Comparison of ENCODE assay signal across 15 cellular contexts in genomic region chr1:110347182-110347893, GRCh38. TPM values are rescaled to one million over a fixed set of nuclear protein-coding genes. Genes with fewer than 3 reads are reported as not detected.
DNase-seq lines count a peak whose midpoint lies in the region; ATAC-seq, FAIRE-seq and TF ChIP-seq lines count a peak whose summit lies in the region.
"Had no signal": no experiment of that assay in that cellular context is flagged by ENCODE, and none has a peak within 500 bp of the region (broad histone marks: within the 10 kb centered on the region; RNA-seq: fewer than 3 reads in every experiment).

No MANE protein-coding gene starts in this region.

- no peak overlapping the region for H3K27ac ChIP-seq in CD4-positive, alpha-beta memory T cell (ENCODE audit: low read depth, low read length)
- H3K27ac ChIP-seq in mesendoderm (ENCODE audit: low read depth, low read length), result no peak overlapping the region
- H3K27ac ChIP-seq: parathyroid adenoma, upper lobe of left lung had no signal

- H3K79me2 ChIP-seq in mesendoderm (ENCODE audit: control insufficient read depth, insufficient read depth, low read length), result peaks cover 72% of the 10 kb centered on the region

- no peaks in the 10 kb centered on the region for H3K27me3 ChIP-seq in CD4-positive, alpha-beta memory T cell (ENCODE audit: insufficient read depth, low read length)
- H3K27me3 ChIP-seq in mesendoderm (ENCODE audit: insufficient read depth, low read length, poor library complexity), result no peaks in the 10 kb centered on the region
- H3K27me3 ChIP-seq: esophagus muscularis mucosa, upper lobe of left lung had no signal

- H3K4me1 ChIP-seq in CD4-positive, alpha-beta memory T cell (ENCODE audit: insufficient read depth, low read length), result peaks cover 90% of the 10 kb centered on the region
- peaks cover 2% of the 10 kb centered on the region for H3K4me1 ChIP-seq in mesendoderm (ENCODE audit: control insufficient read depth, low read depth, low read length)
- H3K4me1 ChIP-seq: parathyroid adenoma had no signal

- peaks cover 15% of the 10 kb centered on the region for H3K36me3 ChIP-seq in CD4-positive, alpha-beta memory T cell (ENCODE audit: insufficient read depth, low read length)
- peaks cover 4% of the 10 kb centered on the region for H3K36me3 ChIP-seq in mesendoderm (ENCODE audit: control insufficient read depth, insufficient read depth, low read length)

- WGBS in mesendoderm (ENCODE audit: extremely low coverage, insufficient coverage, low lambda C conversion rate), result no CpG with 5 or more reads among the region's 14 CpGs

- peaks cover 65 to 95% (median 80%) of the 10 kb centered on the region in 4 donors for H3K4me1 Mint-ChIP-seq in CD4-positive, alpha-beta memory T cell
- peaks cover 66% of the 10 kb centered on the region for H3K4me1 Mint-ChIP-seq in WTC11

- H3K79me1 ChIP-seq in mesendoderm (ENCODE audit: low read length), result peaks cover 11% of the 10 kb centered on the region

- H4K8ac ChIP-seq in mesendoderm (ENCODE audit: low read depth, low read length), result no peak overlapping the region

- no peaks in the 10 kb centered on the region for H3K9me3 ChIP-seq in CD4-positive, alpha-beta memory T cell (ENCODE audit: control insufficient read depth in 1 of 2, low read length in 2 of 2)
- H3K9me3 ChIP-seq: esophagus muscularis mucosa, upper lobe of left lung had no signal

- H3K4me3 ChIP-seq in CD4-positive, alpha-beta memory T cell (ENCODE audit: low read length in 2 of 2), result no peak overlapping the region
- H3K4me3 ChIP-seq in GM12864 (ENCODE audit: low read depth, low read length) (peak overlapping the region; percentile 15; the same call in 1 of the 2 replicates), mesendoderm (ENCODE audit: low read length) (no peak overlapping the region)
- H3K4me3 ChIP-seq: esophagus muscularis mucosa, upper lobe of left lung had no signal

- no peak for TF ChIP-seq POLR2A in H54 (IDR thresholded peaks at IDR 0.05; ENCODE audit: low read depth, low read length)

- H2BK5ac ChIP-seq in mesendoderm (ENCODE audit: low read length), result no peak overlapping the region

- H3K23ac ChIP-seq in mesendoderm (ENCODE audit: low read length), result no peak overlapping the region

- TF ChIP-seq CTCF in GM12864 (IDR thresholded peaks at IDR 0.05; ENCODE audit: low read depth, low read length, missing control alignments) (no peak), WTC11 (IDR thresholded peaks at IDR 0.05) (no peak)

- H3K27me3 Mint-ChIP-seq in CD4-positive, alpha-beta memory T cell, result no peaks in the 10 kb centered on the region
- no peaks in the 10 kb centered on the region for H3K27me3 Mint-ChIP-seq in WTC11 (ENCODE audit: low read depth)

- CTCF ChIA-PET in CD4-positive, alpha-beta memory T cell (lab: Charles Lee; ENCODE audit: partially characterized antibody), result interaction anchor here (2.8 kb wide), 1 partner anchor 8 kb away, joined by 10 read pairs; the partner anchor contains the start of gene RBM15
- CTCF ChIA-PET in WTC11 (lab: Charles Lee), result interaction anchor here (0.9 to 2.5 kb wide), 7 partner anchors 9 to 150 kb away, joined by 3 to 12 read pairs (median 6); partner anchors contain the start of gene RBM15

- H3K4ac ChIP-seq in mesendoderm (ENCODE audit: low read depth, low read length), result no peak overlapping the region

- no peak overlapping the region for H3K4me2 ChIP-seq in mesendoderm (ENCODE audit: low read length)

- DNase-seq in CD4-positive, alpha-beta memory T cell, result no peak
- DNase-seq in GM12864 (ENCODE audit: low read depth) (peak; percentile 18), WTC11 (ENCODE audit: low spot score) (no peak), mesendoderm (peak; percentile 44), H54 (ENCODE audit: insufficient read length, low spot score) (no peak), pons (ENCODE audit: low spot score) (no peak), SHP77 (lab: John Stamatoyannopoulos, UW) (no peak)
- no peak for DNase-seq in stimulated activated naive CD4-positive, alpha-beta T cell (lab: John Stamatoyannopoulos, UW)
- DNase-seq: activated CD8-positive, alpha-beta memory T cell treated with anti-CD3 and anti-CD28 coated beads for 24 hours; DMS79; kidney; upper lobe of left lung had no signal

- H2BK15ac ChIP-seq in mesendoderm (replicated peaks; ENCODE audit: low read depth), result no peak overlapping the region

- intact Hi-C loops in CD4-positive, alpha-beta memory T cell (cut with micrococcal nuclease), result no loop called here

- H3K9ac ChIP-seq in mesendoderm (ENCODE audit: low read length), result no peak overlapping the region
- H3K9ac ChIP-seq: parathyroid adenoma had no signal

- no peak overlapping the region for H2BK120ac ChIP-seq in mesendoderm (ENCODE audit: low read depth, low read length)

- no peak overlapping the region for H2AK5ac ChIP-seq in mesendoderm (ENCODE audit: low read length)

- no peak for FAIRE-seq in H54 (lab: Jason Lieb, UNC)
- FAIRE-seq: kidney had no signal

- no peak; the same call in 1 of the 2 replicates for ATAC-seq in WTC11
- ATAC-seq: SK-N-SH treated with all-trans-retinoic acid at 6 μM for 48 hours had no signal

- H4K5ac ChIP-seq in mesendoderm (ENCODE audit: low read length), result no peak overlapping the region

- no peak overlapping the region for H3K18ac ChIP-seq in mesendoderm (ENCODE audit: low read length)

- H3K36me3 Mint-ChIP-seq in CD4-positive, alpha-beta memory T cell, result peaks cover 45 to 51% of the 10 kb centered on the region in 2 donors
- H3K36me3 Mint-ChIP-seq in WTC11, result peaks cover 39% of the 10 kb centered on the region

- POLR2A ChIA-PET in CD4-positive, alpha-beta memory T cell (lab: Charles Lee; ENCODE audit: partially characterized antibody), result interaction anchor here (4.3 kb wide), 1 partner anchor 8 kb away, joined by 43 read pairs; the partner anchor contains the start of gene RBM15
- POLR2A ChIA-PET in WTC11 (lab: Charles Lee), result interaction anchor here (0.6 kb wide), 1 partner anchor 44 kb away, joined by 4 read pairs; no protein-coding TSS in a partner anchor

- peak overlapping the region in 2 of 7 donors; percentile 1 to 3 for H3K27ac Mint-ChIP-seq in CD4-positive, alpha-beta memory T cell
- peak overlapping the region; percentile 90 for H3K27ac Mint-ChIP-seq in WTC11

- no peaks in the 10 kb centered on the region for H3K9me3 Mint-ChIP-seq in CD4-positive, alpha-beta memory T cell
- no peaks in the 10 kb centered on the region for H3K9me3 Mint-ChIP-seq in WTC11

- H3K56ac ChIP-seq in mesendoderm (ENCODE audit: low read length), result no peak overlapping the region

- H3K4me3 Mint-ChIP-seq in CD4-positive, alpha-beta memory T cell, result peak overlapping the region in 6 of 8 donors; percentile 17 to 59 (median 36)
- peak overlapping the region; percentile 46 for H3K4me3 Mint-ChIP-seq in WTC11

TF ChIP-seq in WTC11, 78 proteins besides CTCF, POLR2A, EP300 and RAD21 (continues in another document):
- TF ChIP-seq AFF4 (CRISPR knock-in tag; IDR thresholded peaks at IDR 0.05; ENCODE audit: borderline replicate concordance) (no peak), FOXK1 (CRISPR knock-in tag; IDR thresholded peaks at IDR 0.05) (no peak), ATF1 (CRISPR knock-in tag; IDR thresholded peaks at IDR 0.05) (no peak), ZBTB43 (CRISPR knock-in tag; IDR thresholded peaks at IDR 0.05) (no peak), NR2C2 (CRISPR knock-in tag; IDR thresholded peaks at IDR 0.05) (no peak), ATF3 (CRISPR knock-in tag; conservative IDR thresholded peaks at IDR 0.05) (no peak)

RNA-seq across cellular contexts. Expression of gene RBM15, which starts 8.2 kb away (rescaled TPM):
- 10 to 100 TPM; 47.7 to 51.4 TPM for total RNA-seq in CD4-positive, alpha-beta memory T cell
- 10 to 100 TPM in 1 of 2 donors, 1 to 10 TPM in 1; 6.8 to 10.8 TPM for polyA plus RNA-seq in CD4-positive, alpha-beta memory T cell
- total RNA-seq in WTC11 (2021), result 43.5 to 50.6 TPM (median 44.8 TPM) in 3 replicates
- 14.9 TPM for polyA plus RNA-seq in mesendoderm (2013, experiment 1 of 2)
- 14.0 TPM for polyA plus RNA-seq in mesendoderm (2013, experiment 2 of 2)

RNA-seq across cellular contexts. Expression of gene SLC16A4, which starts 43.5 kb away (rescaled TPM):
- total RNA-seq in CD4-positive, alpha-beta memory T cell, result under 1 TPM; 0.39 to 0.90 TPM
- under 1 TPM; 0.29 to 0.73 TPM for polyA plus RNA-seq in CD4-positive, alpha-beta memory T cell
- 0.11 to 0.30 TPM (median 0.28 TPM) in 3 replicates for total RNA-seq in WTC11 (2021)
- polyA plus RNA-seq in mesendoderm (2013, experiment 1 of 2), result 0.28 TPM
- 0.29 TPM for polyA plus RNA-seq in mesendoderm (2013, experiment 2 of 2)

Comparison
In these comparisons a context has a peak if more than half of its experiments do, and no peak if none do; other contexts are left out.
1. DNase-seq: peak in GM12864 (single experiment) and mesendoderm (single experiment); none in CD4-positive, alpha-beta memory T cell (0 of 5), WTC11 (single experiment), stimulated activated naive CD4-positive, alpha-beta T cell (0 of 6), H54 (single experiment), pons (single experiment) and SHP77 (0 of 2).